8 cellular contexts compared by ENCODE assay signal in genomic region chr2:105143467-105144127, GRCh38.
DNase-seq lines count a peak whose midpoint lies in the region; ATAC-seq and TF ChIP-seq lines count a peak whose summit lies in the region.

No MANE protein-coding gene starts in this region.

- H3K4me3 ChIP-seq in right atrium auricular region (peak overlapping the region in 1 of 2 donors; percentile 42), colonic mucosa (peak overlapping the region; percentile 28), mucosa of descending colon (no peak overlapping the region)

- TF ChIP-seq CTCF in right atrium auricular region (IDR thresholded peaks at IDR 0.05) (no peak), colonic mucosa (IDR thresholded peaks at IDR 0.05) (no peak), mucosa of descending colon (IDR thresholded peaks at IDR 0.05) (no peak), type B pancreatic cell (conservative IDR thresholded peaks at IDR 0.05) (no peak)

- H3K4me1 ChIP-seq in right atrium auricular region (peaks cover 0 to 7% of the 10 kb centered on the region in 2 donors), colonic mucosa (no peaks in the 10 kb centered on the region), mucosa of descending colon (ENCODE audit: low read depth) (no peaks in the 10 kb centered on the region)

- H3K4me1 Mint-ChIP-seq in type B pancreatic cell (ENCODE audit: unreplicated experiment): peaks cover 7% of the 10 kb centered on the region

- peak overlapping the region; percentile 89 for H3K4me3 Mint-ChIP-seq in type B pancreatic cell

- H3K27ac ChIP-seq in right atrium auricular region (no peak overlapping the region), colonic mucosa (no peak overlapping the region)

- peaks cover 21% of the 10 kb centered on the region for H3K27me3 Mint-ChIP-seq in type B pancreatic cell

- H3K36me3 Mint-ChIP-seq in type B pancreatic cell: peaks cover 7% of the 10 kb centered on the region

- no peaks in the 10 kb centered on the region for H3K36me3 ChIP-seq in right atrium auricular region
- no peaks in the 10 kb centered on the region for H3K36me3 ChIP-seq in colonic mucosa
- H3K36me3 ChIP-seq in mucosa of descending colon (ENCODE audit: low read depth): no peaks in the 10 kb centered on the region

- in situ Hi-C loops in SK-MEL-5 (cut with HindIII; ENCODE audit: low pct_unique_long_range_greater_than_20kb, low sequenced_read_pairs): no loop called here

- ATAC-seq in Right ventricle myocardium inferior: peak; percentile 20
- peak; percentile 50 for ATAC-seq in mucosa of descending colon

- H3K9me3 Mint-ChIP-seq in type B pancreatic cell: no peaks in the 10 kb centered on the region

- TF ChIP-seq POLR2A in erythroblast (IDR thresholded peaks at IDR 0.05; ENCODE audit: low read length): no peak

- intact Hi-C loops in Right ventricle myocardium inferior (cut with DNase I): no loop called here
- intact Hi-C loops in colonic mucosa (cut with DNase I): no loop called here
- intact Hi-C loops in mucosa of descending colon (cut with DNase I, micrococcal nuclease): no loop called here

- H3K9ac ChIP-seq in colonic mucosa (ENCODE audit: low read depth in 2 of 2, low read length in 2 of 2): no peak overlapping the region

- H3K9me3 ChIP-seq in right atrium auricular region (no peaks in the 10 kb centered on the region), colonic mucosa (no peaks in the 10 kb centered on the region), mucosa of descending colon (no peaks in the 10 kb centered on the region)

- no peaks in the 10 kb centered on the region for H3K27me3 ChIP-seq in right atrium auricular region
- H3K27me3 ChIP-seq in colonic mucosa: peaks cover 15% of the 10 kb centered on the region

- DNase-seq in Right ventricle myocardium inferior (ENCODE audit: missing footprints): no peak
- DNase-seq in right atrium auricular region (ENCODE audit: low spot score): no peak
- DNase-seq in SK-MEL-5 (ENCODE audit: low read depth, low spot score): peak; percentile 56
- DNase-seq in colonic mucosa: peak; percentile 29
- peak; percentile 9 to 52 (median 33) for DNase-seq in mucosa of descending colon
- peak; percentile 75 for DNase-seq in type B pancreatic cell (ENCODE audit: extremely low spot score, unreplicated experiment)
- no peak for DNase-seq in erythroblast (lab: John Stamatoyannopoulos, UW)
- no peak for DNase-seq in cortex of kidney (lab: John Stamatoyannopoulos, UW)

- H3K27ac Mint-ChIP-seq in type B pancreatic cell: no peak overlapping the region

Comparison
In these comparisons a context has a peak if more than half of its experiments do, and no peak if none do; other contexts are left out.
1. DNase-seq: peak in SK-MEL-5 (single experiment), colonic mucosa (single experiment), mucosa of descending colon (3 of 3) and type B pancreatic cell (single experiment); none in Right ventricle myocardium inferior (single experiment), right atrium auricular region (single experiment), erythroblast (0 of 2) and cortex of kidney (single experiment).